ENCODE assay signal across 1 cellular context in the genomic region with DNA sequence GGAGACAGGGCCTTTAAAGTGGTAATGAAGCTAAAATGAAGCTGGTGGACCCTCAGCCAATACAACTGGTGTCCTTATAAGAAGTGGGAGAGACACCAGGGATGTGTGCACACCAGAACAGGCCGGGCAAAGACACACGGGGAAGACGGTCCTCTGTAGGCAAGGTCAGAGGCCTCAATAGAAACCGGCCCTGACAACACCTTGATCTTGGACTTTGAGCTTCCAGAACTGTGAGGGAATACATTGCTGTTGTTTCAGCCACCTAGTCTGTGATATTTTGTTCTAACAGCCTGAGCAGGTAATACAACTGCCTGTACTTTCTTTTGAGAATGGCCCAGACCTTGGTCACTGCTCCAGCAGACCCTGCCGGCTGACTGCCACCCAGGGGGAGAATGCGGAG.
TF ChIP-seq lines count a peak whose summit lies in the region.

No MANE protein-coding gene starts in this region.

TF ChIP-seq in H1, 55 proteins besides CTCF, POLR2A, EP300 and RAD21:
- TF ChIP-seq BRCA1 (IDR thresholded peaks at IDR 0.05; ENCODE audit: low read depth, low read length) (no peak), KDM5A (IDR thresholded peaks at IDR 0.05; ENCODE audit: low read length) (no peak), TEAD4 (IDR thresholded peaks at IDR 0.05; ENCODE audit: low read depth, low read length) (no peak), JUND (IDR thresholded peaks at IDR 0.05; ENCODE audit: low read length) (no peak), YY1 (IDR thresholded peaks at IDR 0.05; ENCODE audit: low read depth, low read length) (no peak), PHF8 (conservative IDR thresholded peaks at IDR 0.05; ENCODE audit: low read depth, low read length) (no peak), TAF7 (optimal IDR thresholded peaks at IDR 0.05; ENCODE audit: borderline replicate concordance, low read depth, low read length) (no peak)
